ENCODE assay signal across 25 cellular contexts in genomic region chrX:41796050-41796449, GRCh38.
DNase-seq lines count a peak whose midpoint lies in the region; ATAC-seq and TF ChIP-seq lines count a peak whose summit lies in the region.
"Had no signal": no experiment of that assay in that cellular context is flagged by ENCODE, and none has a peak within 500 bp of the region (broad histone marks: within the 10 kb centered on the region; RNA-seq: fewer than 3 reads in every experiment).

No MANE protein-coding gene starts in this region.

- no peaks in the 10 kb centered on the region for H3K27me3 Mint-ChIP-seq in CD4-positive, CD25-positive, alpha-beta regulatory T cell
- H3K27me3 Mint-ChIP-seq: activated CD4-positive, alpha-beta T cell treated with anti-CD3 and anti-CD28 coated beads, Interleukin-2, amount 10 ng/mL, durations not matched to agents 7 days and 5 days; activated naive CD8-positive, alpha-beta T cell treated with anti-CD3 and anti-CD28 coated beads, Interleukin-2, amount 10 ng/mL, durations not matched to agents 7 days and 5 days; memory B cell; T-helper 17 cell had no signal

- H2AFZ ChIP-seq in MM.1S (ENCODE audit: low read length), result no peak overlapping the region
- H2AFZ ChIP-seq: neural progenitor cell had no signal

- no peaks in the 10 kb centered on the region for H3K9me3 ChIP-seq in CD4-positive, CD25-positive, alpha-beta regulatory T cell (ENCODE audit: control insufficient read depth in 2 of 2, low read length in 2 of 2)
- H3K9me3 ChIP-seq in MM.1S (replicated peaks; ENCODE audit: insufficient read depth, low read length), result no peaks in the 10 kb centered on the region
- H3K9me3 ChIP-seq in esophagus muscularis mucosa, result no peaks in the 10 kb centered on the region
- H3K9me3 ChIP-seq: gastroesophageal sphincter had no signal

- peak overlapping the region; percentile 41 for H3K4me3 ChIP-seq in CD4-positive, CD25-positive, alpha-beta regulatory T cell (ENCODE audit: low read depth, low read length)
- H3K4me3 ChIP-seq in MM.1S (ENCODE audit: low read length) (no peak overlapping the region), epithelial cell of esophagus (ENCODE audit: low read length) (no peak overlapping the region), esophagus muscularis mucosa (no peak overlapping the region)
- H3K4me3 ChIP-seq: gastroesophageal sphincter, neural progenitor cell, SK-N-MC had no signal

- intact Hi-C loops in esophagus muscularis mucosa (cut with DNase I), result loop anchor here (5.0 to 10.0 kb wide), 2 partner anchors 129 to 1761 kb away; partner anchors contain the start of gene CASK

- H3K4me2 ChIP-seq in MM.1S (ENCODE audit: low read depth, low read length), result peak overlapping the region; percentile 33; the same call in 1 of the 2 replicates
- H3K4me2 ChIP-seq: neural progenitor cell had no signal

- TF ChIP-seq POLR2A in esophagus muscularis mucosa (IDR thresholded peaks at IDR 0.05; ENCODE audit: low read depth), result no peak

- no peaks in the 10 kb centered on the region for H3K36me3 Mint-ChIP-seq in CD4-positive, CD25-positive, alpha-beta regulatory T cell
- H3K36me3 Mint-ChIP-seq: immature natural killer cell, neural progenitor cell had no signal

- H3K36me3 ChIP-seq in CD4-positive, CD25-positive, alpha-beta regulatory T cell (ENCODE audit: control insufficient read depth, insufficient read depth, low read length), result peaks cover 3% of the 10 kb centered on the region
- no peaks in the 10 kb centered on the region for H3K36me3 ChIP-seq in MM.1S (replicated peaks; ENCODE audit: insufficient read depth, low read length)
- H3K36me3 ChIP-seq in esophagus muscularis mucosa, result no peaks in the 10 kb centered on the region
- H3K36me3 ChIP-seq: gastroesophageal sphincter, neural progenitor cell had no signal

- H3K4me1 ChIP-seq in CD4-positive, CD25-positive, alpha-beta regulatory T cell (ENCODE audit: control insufficient read depth, insufficient read depth, low read length, poor library complexity, severe bottlenecking), result peaks cover 41% of the 10 kb centered on the region
- H3K4me1 ChIP-seq in MM.1S (ENCODE audit: low read length), result peaks cover 23% of the 10 kb centered on the region
- peaks cover 0 to 9% (median 3%) of the 10 kb centered on the region in 4 donors for H3K4me1 ChIP-seq in esophagus muscularis mucosa
- H3K4me1 ChIP-seq: gastroesophageal sphincter had no signal

- TF ChIP-seq CTCF in MM.1S (IDR thresholded peaks at IDR 0.05; ENCODE audit: low read length) (no peak), epithelial cell of esophagus (IDR thresholded peaks at IDR 0.05; ENCODE audit: insufficient read depth, low read depth, low read length, missing control alignments) (no peak), esophagus muscularis mucosa (IDR thresholded peaks at IDR 0.05) (no peak)

- H3K9ac ChIP-seq in MM.1S (ENCODE audit: low read length), result no peak overlapping the region
- H3K9ac ChIP-seq: neural progenitor cell had no signal

- H3K27ac ChIP-seq in CD4-positive, CD25-positive, alpha-beta regulatory T cell (ENCODE audit: insufficient read depth, low read length, poor library complexity, severe bottlenecking), result peak overlapping the region; percentile 25
- peak overlapping the region; percentile 45; the same call in 1 of the 2 replicates for H3K27ac ChIP-seq in MM.1S (ENCODE audit: low read length)
- H3K27ac ChIP-seq in esophagus muscularis mucosa (replicated peaks in 1 of 4), result no peak overlapping the region
- H3K27ac ChIP-seq: C4-2B, gastroesophageal sphincter, neural progenitor cell, SK-N-MC had no signal

- H3K79me2 ChIP-seq in MM.1S (ENCODE audit: low read length), result peaks cover 6% of the 10 kb centered on the region; the same call in 1 of the 2 replicates

- H3K9me2 ChIP-seq in MM.1S (replicated peaks; ENCODE audit: insufficient read depth, low read length), result no peaks in the 10 kb centered on the region

- H3K4me1 Mint-ChIP-seq in CD4-positive, CD25-positive, alpha-beta regulatory T cell, result peaks cover 19 to 68% (median 38%) of the 10 kb centered on the region in 4 donors
- H3K4me1 Mint-ChIP-seq: neural progenitor cell had no signal

- peak overlapping the region; percentile 4 to 50 (median 38) for H3K27ac Mint-ChIP-seq in CD4-positive, CD25-positive, alpha-beta regulatory T cell
- H3K27ac Mint-ChIP-seq: activated CD4-positive, alpha-beta T cell treated with anti-CD3 and anti-CD28 coated beads, Interleukin-2, amount 10 ng/mL, durations not matched to agents 7 days and 5 days; activated naive CD8-positive, alpha-beta T cell treated with anti-CD3 and anti-CD28 coated beads, Interleukin-2, amount 10 ng/mL, durations not matched to agents 7 days and 5 days; neural progenitor cell; T-helper 17 cell had no signal

- no peaks in the 10 kb centered on the region for H3F3A ChIP-seq in MM.1S (ENCODE audit: insufficient read depth, low read length)

- peak; percentile 46 to 64 for ATAC-seq in CD4-positive, CD25-positive, alpha-beta regulatory T cell (ENCODE audit: low read depth in 2 of 2)
- peak; percentile 43 for ATAC-seq in GM18502 (IDR thresholded peaks at IDR 0.05; ENCODE audit: poor library complexity, unreplicated experiment)
- ATAC-seq in HG02938 (IDR thresholded peaks at IDR 0.05; ENCODE audit: unreplicated experiment), result no peak
- ATAC-seq in GM21576 (IDR thresholded peaks at IDR 0.05; ENCODE audit: unreplicated experiment), result no peak
- ATAC-seq: gastroesophageal sphincter, right cardiac atrium, T-helper 17 cell had no signal

- DNase-seq in CD4-positive, CD25-positive, alpha-beta regulatory T cell, result peak in 1 of 3 donors; percentile 41
- DNase-seq in MM.1S (no peak), epithelial cell of esophagus (ENCODE audit: low read depth) (peak; percentile 26), esophagus muscularis mucosa (ENCODE audit: extremely low spot score) (no peak)
- DNase-seq: activated CD4-positive, alpha-beta T cell treated with anti-CD3 and anti-CD28 coated beads, Interleukin-2, amount 10 ng/mL, durations not matched to agents 7 days and 5 days; activated naive CD8-positive, alpha-beta T cell treated with anti-CD3 and anti-CD28 coated beads, Interleukin-2, amount 10 ng/mL, durations not matched to agents 7 days and 5 days; dermis blood vessel endothelial cell; hypothalamus; immature natural killer cell; Karpas-422; MV-4-11; NCI-H1436 treated with DMSO at 0.1 percent for 48 hours; NCI-H2107; NCI-H82; right cardiac atrium; substantia nigra; T-helper 17 cell had no signal

- H3K9me3 Mint-ChIP-seq in CD4-positive, CD25-positive, alpha-beta regulatory T cell, result no peaks in the 10 kb centered on the region
- H3K9me3 Mint-ChIP-seq: activated CD4-positive, alpha-beta T cell treated with anti-CD3 and anti-CD28 coated beads, Interleukin-2, amount 10 ng/mL, durations not matched to agents 7 days and 5 days; activated naive CD8-positive, alpha-beta T cell treated with anti-CD3 and anti-CD28 coated beads, Interleukin-2, amount 10 ng/mL, durations not matched to agents 7 days and 5 days; immature natural killer cell; memory B cell had no signal

- peak overlapping the region in 2 of 4 donors; percentile 1 to 2 for H3K4me3 Mint-ChIP-seq in CD4-positive, CD25-positive, alpha-beta regulatory T cell
- H3K4me3 Mint-ChIP-seq: activated CD4-positive, alpha-beta T cell treated with anti-CD3 and anti-CD28 coated beads, Interleukin-2, amount 10 ng/mL, durations not matched to agents 7 days and 5 days; activated naive CD8-positive, alpha-beta T cell treated with anti-CD3 and anti-CD28 coated beads, Interleukin-2, amount 10 ng/mL, durations not matched to agents 7 days and 5 days; immature natural killer cell; memory B cell; neural progenitor cell; T-helper 17 cell had no signal

- no peaks in the 10 kb centered on the region for H3K27me3 ChIP-seq in CD4-positive, CD25-positive, alpha-beta regulatory T cell (ENCODE audit: control insufficient read depth, insufficient read depth, low read length)
- H3K27me3 ChIP-seq in MM.1S (replicated peaks; ENCODE audit: insufficient read depth, low read length), result no peaks in the 10 kb centered on the region
- H3K27me3 ChIP-seq in esophagus muscularis mucosa, result peaks cover 0 to 4% (median 0%) of the 10 kb centered on the region in 4 donors
- H3K27me3 ChIP-seq: gastroesophageal sphincter, neural progenitor cell had no signal

- TF ChIP-seq EP300 in esophagus muscularis mucosa (IDR thresholded peaks at IDR 0.05), result no peak

- no peaks in the 10 kb centered on the region for H4K20me1 ChIP-seq in MM.1S (ENCODE audit: insufficient read depth, low read length)

- WGBS in esophagus muscularis mucosa, result 27% methylated on average over 1 of the region's 1 CpG

Comparison
In these comparisons a context has a peak if more than half of its experiments do, and no peak if none do; other contexts are left out.
1. ATAC-seq: peak in CD4-positive, CD25-positive, alpha-beta regulatory T cell (2 of 2) and GM18502 (single experiment); none in HG02938 (single experiment) and GM21576 (single experiment).
2. H3K27ac ChIP-seq: peak in CD4-positive, CD25-positive, alpha-beta regulatory T cell (single experiment) and MM.1S (single experiment); none in esophagus muscularis mucosa (0 of 4).